ENCODE assay signal across 18 cellular contexts in genomic region chr2:110647777-110648176, GRCh38. TPM values are rescaled to one million over a fixed set of nuclear protein-coding genes. Genes with fewer than 3 reads are reported as not detected.
DNase-seq lines count a peak whose midpoint lies in the region; ATAC-seq, FAIRE-seq and TF ChIP-seq lines count a peak whose summit lies in the region.
"Had no signal": no experiment of that assay in that cellular context is flagged by ENCODE, and none has a peak within 500 bp of the region (broad histone marks: within the 10 kb centered on the region; RNA-seq: fewer than 3 reads in every experiment).

No MANE protein-coding gene starts in this region.

- POLR2A ChIA-PET in IMR-90 (lab: Charles Lee; ENCODE audit: unreplicated experiment) (no interaction called here), HEK293T (lab: Yijun Ruan, JAX) (no interaction called here)

- H2BK15ac ChIP-seq in IMR-90 (ENCODE audit: low read depth, low read length) = no peak overlapping the region

- H3K9ac ChIP-seq in IMR-90 (ENCODE audit: low read depth, low read length) = no peak overlapping the region
- H3K9ac ChIP-seq: BLaER1 had no signal

- no peak overlapping the region for H2AK9ac ChIP-seq in IMR-90 (replicated peaks; ENCODE audit: low read depth, low read length, poor library complexity)

- CTCF ChIA-PET in IMR-90 (lab: Yijun Ruan, JAX) = interaction anchor here (0.6 kb wide), 2 partner anchors 259 to 542 kb away, joined by 4 to 5 read pairs; no protein-coding TSS in a partner anchor
- CTCF ChIA-PET in HEK293T (lab: Yijun Ruan, JAX) = no interaction called here
- CTCF ChIA-PET in Calu3 (lab: Charles Lee) = interaction anchor here (1.0 kb wide), 1 partner anchor 10 kb away, joined by 3 read pairs; no protein-coding TSS in a partner anchor

- H3K9me1 ChIP-seq in IMR-90 (ENCODE audit: insufficient read depth, low read length) = peaks cover 5% of the 10 kb centered on the region

- no CpG with 5 or more reads among the region's 3 CpGs for WGBS in IMR-90 (ENCODE audit: extremely low coverage in 2 of 2, insufficient read length in 1 of 2), 2 experiments

- H3K18ac ChIP-seq in IMR-90 (ENCODE audit: low read depth, low read length) = no peak overlapping the region

- H3K4me3 ChIP-seq in IMR-90 (ENCODE audit: insufficient read depth, low read depth, low read length) = no peak overlapping the region
- H3K4me3 ChIP-seq: A549, BLaER1, GM23338, K562 had no signal

- no peak overlapping the region for H2BK5ac ChIP-seq in IMR-90 (ENCODE audit: low read depth, low read length, poor library complexity, severe bottlenecking)

- H3K4me1 Mint-ChIP-seq in activated T-helper 2 cell treated with anti-CD3 and anti-CD28 coated beads, Interferon-gamma antibody, Interleukin-2, Interleukin-4, amounts not matched to agents 10 μg/mL and 5 μg/mL and 100 μg/mL, durations not matched to agents 14 hours and 24 hours and 36 hours (ENCODE audit: low read depth) = peaks cover 11% of the 10 kb centered on the region
- H3K4me1 Mint-ChIP-seq in Calu3 (ENCODE audit: low read depth, unreplicated experiment) = no peaks in the 10 kb centered on the region
- H3K4me1 Mint-ChIP-seq: CD14-positive monocyte; CD4-positive, alpha-beta memory T cell; GM23338; H9 had no signal

- no peak overlapping the region for H3K4ac ChIP-seq in IMR-90 (ENCODE audit: low read depth, low read length)

- no peak overlapping the region for H3K23ac ChIP-seq in IMR-90 (ENCODE audit: low read depth, low read length)

- DNase-seq in GM12891 (ENCODE audit: insufficient read length, low spot score) (no peak), IMR-90 (no peak), urothelium cell line (ENCODE audit: low spot score) (no peak), HEK293T (ENCODE audit: extremely low spot score) (no peak), Calu3 (no peak)
- no peak for DNase-seq in activated T-helper 2 cell treated with anti-CD3 and anti-CD28 coated beads, Interferon-gamma antibody, Interleukin-2, Interleukin-4, amounts not matched to agents 10 μg/mL and 5 μg/mL and 100 μg/mL, durations not matched to agents 14 hours and 24 hours and 36 hours (ENCODE audit: low spot score)
- DNase-seq: CD4-positive, alpha-beta memory T cell; DMS79 treated with DMSO at 0.1 percent for 48 hours; GF-D8; H9 had no signal

- no peak overlapping the region for H3K14ac ChIP-seq in IMR-90 (replicated peaks; ENCODE audit: low read depth, low read length)

- no peak overlapping the region for H2AK5ac ChIP-seq in IMR-90 (ENCODE audit: low read depth, low read length)

- no peak overlapping the region for H4K5ac ChIP-seq in IMR-90 (ENCODE audit: low read depth, low read length)

- peak overlapping the region; percentile 23 for H3K27ac Mint-ChIP-seq in activated T-helper 2 cell treated with anti-CD3 and anti-CD28 coated beads, Interferon-gamma antibody, Interleukin-2, Interleukin-4, amounts not matched to agents 10 μg/mL and 5 μg/mL and 100 μg/mL, durations not matched to agents 14 hours and 24 hours and 36 hours
- no peak overlapping the region for H3K27ac Mint-ChIP-seq in Calu3 (ENCODE audit: unreplicated experiment)
- H3K27ac Mint-ChIP-seq: GM23338 had no signal

- H3K27me3 ChIP-seq in IMR-90 (ENCODE audit: control insufficient read depth, insufficient read depth, low read length) = no peaks in the 10 kb centered on the region
- H3K27me3 ChIP-seq: BLaER1 had no signal

- peaks cover 8% of the 10 kb centered on the region for H3K36me3 ChIP-seq in IMR-90 (ENCODE audit: control insufficient read depth, insufficient read depth, low read length)

- no peak overlapping the region for H2BK20ac ChIP-seq in IMR-90 (ENCODE audit: low read depth, low read length)

- no peaks in the 10 kb centered on the region for H3K27me3 Mint-ChIP-seq in activated T-helper 2 cell treated with anti-CD3 and anti-CD28 coated beads, Interferon-gamma antibody, Interleukin-2, Interleukin-4, amounts not matched to agents 10 μg/mL and 5 μg/mL and 100 μg/mL, durations not matched to agents 14 hours and 24 hours and 36 hours (ENCODE audit: low read depth)
- H3K27me3 Mint-ChIP-seq in Calu3 (ENCODE audit: unreplicated experiment) = no peaks in the 10 kb centered on the region
- H3K27me3 Mint-ChIP-seq: CD4-positive, alpha-beta memory T cell had no signal

- BruUV-seq in IMR-90 (replicated peaks; lab: Mats Ljungman, UMichigan) (no TSS peak), Calu3 (replicated peaks; lab: Mats Ljungman, UMichigan) (no TSS peak)

- TF ChIP-seq CTCF in IMR-90 (conservative IDR thresholded peaks at IDR 0.05; ENCODE audit: low read depth, low read length) = no peak
- no peak for TF ChIP-seq CTCF in Calu3 (IDR thresholded peaks at IDR 0.05; ENCODE audit: unreplicated experiment)

- no peak overlapping the region for H3K4me3 Mint-ChIP-seq in activated T-helper 2 cell treated with anti-CD3 and anti-CD28 coated beads, Interferon-gamma antibody, Interleukin-2, Interleukin-4, amounts not matched to agents 10 μg/mL and 5 μg/mL and 100 μg/mL, durations not matched to agents 14 hours and 24 hours and 36 hours (ENCODE audit: low read depth)
- H3K4me3 Mint-ChIP-seq in Calu3 (ENCODE audit: low read depth, unreplicated experiment) = no peak overlapping the region
- H3K4me3 Mint-ChIP-seq: CD14-positive monocyte; CD4-positive, alpha-beta memory T cell; GM23338; H9 had no signal

- no peak for TF ChIP-seq POLR2A in GM12891 (IDR thresholded peaks at IDR 0.05; ENCODE audit: low read depth, low read length)
- TF ChIP-seq POLR2A in IMR-90 (IDR thresholded peaks at IDR 0.05; ENCODE audit: low read depth, low read length) = no peak

- no peak overlapping the region for H4K91ac ChIP-seq in IMR-90 (ENCODE audit: insufficient read depth, low read depth, low read length)

- H2AFZ ChIP-seq in IMR-90 (replicated peaks; ENCODE audit: low read length, poor library complexity) = no peak overlapping the region
- H2AFZ ChIP-seq: GM23338 had no signal

- peaks cover 22 to 30% of the 10 kb centered on the region in 2 experiments for H3K79me1 ChIP-seq in IMR-90 (ENCODE audit: low read depth in 1 of 2, low read length in 2 of 2)

- peak; percentile 49 for ATAC-seq in IMR-90 (ENCODE audit: low read depth)
- ATAC-seq in HG03135 (IDR thresholded peaks at IDR 0.05; ENCODE audit: unreplicated experiment) = no peak
- ATAC-seq: A549, GM23338, K562 had no signal

- intact Hi-C loops in IMR-90 (cut with micrococcal nuclease) (no loop called here), Calu3 (cut with micrococcal nuclease; ENCODE audit: unreplicated experiment) (no loop called here)
- intact Hi-C loops in activated T-helper 2 cell treated with anti-CD3 and anti-CD28 coated beads, Interferon-gamma antibody, Interleukin-2, Interleukin-4, amounts not matched to agents 10 μg/mL and 5 μg/mL and 100 μg/mL, durations not matched to agents 14 hours and 24 hours and 36 hours (cut with micrococcal nuclease) = no loop called here

- H2BK120ac ChIP-seq in IMR-90 (ENCODE audit: low read depth, low read length) = no peak overlapping the region

- in situ Hi-C loops in IMR-90 (cut with MboI; ENCODE audit: low sequenced_read_pairs) = no loop called here

- no peaks in the 10 kb centered on the region for H3K9me3 ChIP-seq in IMR-90 (ENCODE audit: control insufficient read depth, insufficient read depth, low read length)
- H3K9me3 ChIP-seq: A549, BLaER1 had no signal

- FAIRE-seq in GM12891 (lab: Jason Lieb, UNC) (peak; percentile 9), urothelium cell line (lab: Jason Lieb, UNC) (peak; percentile 17)
- FAIRE-seq: A549, K562 had no signal

- H4K20me1 ChIP-seq in IMR-90 (ENCODE audit: insufficient read depth, low read length) = no peaks in the 10 kb centered on the region

- peaks cover 88% of the 10 kb centered on the region for H3K36me3 Mint-ChIP-seq in activated T-helper 2 cell treated with anti-CD3 and anti-CD28 coated beads, Interferon-gamma antibody, Interleukin-2, Interleukin-4, amounts not matched to agents 10 μg/mL and 5 μg/mL and 100 μg/mL, durations not matched to agents 14 hours and 24 hours and 36 hours (ENCODE audit: low read depth)
- peaks cover 6% of the 10 kb centered on the region for H3K36me3 Mint-ChIP-seq in Calu3 (ENCODE audit: insufficient read depth, unreplicated experiment)

- no peak overlapping the region for H4K8ac ChIP-seq in IMR-90 (ENCODE audit: low read depth in 2 of 2, low read length in 2 of 2)

- no peaks in the 10 kb centered on the region for H3K4me1 ChIP-seq in IMR-90 (ENCODE audit: control insufficient read depth, insufficient read depth, low read length)
- H3K4me1 ChIP-seq: A549, BLaER1 had no signal

- no peak overlapping the region for H3K4me2 ChIP-seq in IMR-90 (ENCODE audit: low read depth, low read length)
- H3K4me2 ChIP-seq: A549, BLaER1, GM23338 had no signal

- H3K9me3 Mint-ChIP-seq in activated T-helper 2 cell treated with anti-CD3 and anti-CD28 coated beads, Interferon-gamma antibody, Interleukin-2, Interleukin-4, amounts not matched to agents 10 μg/mL and 5 μg/mL and 100 μg/mL, durations not matched to agents 14 hours and 24 hours and 36 hours = no peaks in the 10 kb centered on the region
- no peaks in the 10 kb centered on the region for H3K9me3 Mint-ChIP-seq in Calu3 (ENCODE audit: low read depth, unreplicated experiment)
- H3K9me3 Mint-ChIP-seq: CD14-positive monocyte; CD4-positive, alpha-beta memory T cell; GM23338; H9 had no signal

- no peak overlapping the region for H3K27ac ChIP-seq in IMR-90 (ENCODE audit: insufficient read depth, low read length)
- H3K27ac ChIP-seq: 22Rv1, A549, BLaER1, HL-60 had no signal

- dilution Hi-C loops in IMR-90 (cut with HindIII; ENCODE audit: low sequenced_read_pairs, unreplicated experiment) = no loop called here

- no peak overlapping the region for H3K56ac ChIP-seq in IMR-90 (ENCODE audit: extremely low read depth, insufficient read depth, low read length)

- no peak for TF ChIP-seq RAD21 in IMR-90 (IDR thresholded peaks at IDR 0.05; ENCODE audit: low read length)

TF ChIP-seq in GM12891, 5 proteins besides CTCF, POLR2A, EP300 and RAD21 (continues in another document):
- TF ChIP-seq SPI1 (IDR thresholded peaks at IDR 0.05; ENCODE audit: low read depth, low read length) = no peak
- no peak for TF ChIP-seq TAF1 (IDR thresholded peaks at IDR 0.05; ENCODE audit: low read depth, low read length)

TF ChIP-seq in IMR-90, 13 proteins besides CTCF, POLR2A, EP300 and RAD21 (continues in another document):
- no peak for TF ChIP-seq SMC3 (IDR thresholded peaks at IDR 0.05; ENCODE audit: low read depth, low read length)
- no peak for TF ChIP-seq NFE2L2 (IDR thresholded peaks at IDR 0.05; ENCODE audit: low read depth, low read length)

TF ChIP-seq in HEK293T, 16 proteins besides CTCF, POLR2A, EP300 and RAD21 (continues in another document):
- TF ChIP-seq NFRKB (IDR thresholded peaks at IDR 0.05) = no peak
- TF ChIP-seq CTBP1 (IDR thresholded peaks at IDR 0.05; ENCODE audit: borderline replicate concordance) = no peak
- no peak for TF ChIP-seq FOXM1 (IDR thresholded peaks at IDR 0.05; ENCODE audit: borderline replicate concordance)

RNA-seq across cellular contexts. Expression of gene BUB1, which starts 30.1 kb away (rescaled TPM):
- polyA plus RNA-seq in GM12891 (2012; ENCODE audit: low read depth, missing spikeins) = 33.5 TPM
- 43.4 and 45.8 TPM in 2 replicates for total RNA-seq in IMR-90 (2012; rRNA removed)
- polyA plus RNA-seq in IMR-90 (2012; rRNA removed) = 17.6 and 19.6 TPM in 2 replicates
- polyA plus RNA-seq in IMR-90 (2012; cell fraction: cytosol; rRNA removed) = 2.7 and 5.8 TPM in 2 replicates
- polyA plus RNA-seq in IMR-90 (2012; cell fraction: nucleus; rRNA removed; ENCODE audit: low replicate concordance) = 3.2 and 12.5 TPM in 2 replicates
- 68.4 and 74.4 TPM in 2 replicates for total RNA-seq in activated T-helper 2 cell treated with anti-CD3 and anti-CD28 coated beads, Interferon-gamma antibody, Interleukin-2, Interleukin-4, amounts not matched to agents 10 μg/mL and 5 μg/mL and 100 μg/mL, durations not matched to agents 14 hours and 24 hours and 36 hours
- 63.6 and 66.1 TPM in 2 replicates for total RNA-seq in Calu3 (2022)
